In genomic region chr2:120779781-120780283, GRCh38 we compare ENCODE assay signal across 10 cellular contexts. TPM values are rescaled to one million over a fixed set of nuclear protein-coding genes. Genes with fewer than 3 reads are reported as not detected.
DNase-seq lines count a peak whose midpoint lies in the region; ATAC-seq and TF ChIP-seq lines count a peak whose summit lies in the region.
"Had no signal": no experiment of that assay in that cellular context is flagged by ENCODE, and none has a peak within 500 bp of the region (broad histone marks: within the 10 kb centered on the region; RNA-seq: fewer than 3 reads in every experiment).

No MANE protein-coding gene starts in this region.

- no peaks in the 10 kb centered on the region; a peak in 1 of 7 replicates for H3K36me3 Mint-ChIP-seq in H9 (ENCODE audit: insufficient read depth in 1 of 3, low read depth in 3 of 3)
- H3K36me3 Mint-ChIP-seq in activated naive CD4-positive, alpha-beta T cell treated with anti-CD3 and anti-CD28 coated beads, Interleukin-2, amount 10 ng/mL, durations not matched to agents 7 days and 5 days: no peaks in the 10 kb centered on the region

- no peak overlapping the region for H3K18ac ChIP-seq in H9 (ENCODE audit: insufficient read length, low read depth, low read length)

- H4K8ac ChIP-seq in H9 (replicated peaks; ENCODE audit: insufficient read length, low read depth, low read length): no peak overlapping the region

- no peak overlapping the region for H2BK20ac ChIP-seq in H9 (ENCODE audit: low read depth, low read length, poor library complexity, severe bottlenecking)

- no peaks in the 10 kb centered on the region for H3F3A ChIP-seq in PC-9 (ENCODE audit: insufficient read depth, low read depth)

- peaks cover 2% of the 10 kb centered on the region for H4K20me1 ChIP-seq in H9 (ENCODE audit: control insufficient read depth, insufficient read depth, insufficient read length)
- H4K20me1 ChIP-seq in PC-9 (ENCODE audit: insufficient read depth): no peaks in the 10 kb centered on the region

- no peak overlapping the region for H2AFZ ChIP-seq in H9 (ENCODE audit: low read length)
- H2AFZ ChIP-seq in PC-9: no peak overlapping the region

- no peak overlapping the region for H3K27ac ChIP-seq in H9 (ENCODE audit: insufficient read length, low read depth, low read length)
- no peak overlapping the region for H3K27ac ChIP-seq in PC-9
- H3K27ac ChIP-seq: esophagus squamous epithelium had no signal

- H2BK5ac ChIP-seq in H9 (ENCODE audit: insufficient read length, low read length): no peak overlapping the region

- H3K27me3 ChIP-seq in H9 (ENCODE audit: insufficient read depth, low read length) (no peaks in the 10 kb centered on the region), PC-9 (ENCODE audit: insufficient read depth, low read depth) (peaks cover 31% of the 10 kb centered on the region)

- H3K79me2 ChIP-seq in H9 (ENCODE audit: insufficient read depth, low read length) (peaks cover 31% of the 10 kb centered on the region; the same call in 1 of the 2 replicates), PC-9 (ENCODE audit: low read depth) (no peaks in the 10 kb centered on the region)

- POLR2A ChIA-PET in PC-9 (lab: Charles Lee; ENCODE audit: unreplicated experiment): interaction anchor here (0.5 to 0.6 kb wide), 2 partner anchors 13 to 43 kb away, joined by 4 to 5 read pairs; no protein-coding TSS in a partner anchor

- 0 out of 3 replicates have a peak, but pooled peaks have one; percentile 37 for TF ChIP-seq CTCF in H9 (conservative IDR thresholded peaks at IDR 0.05)
- TF ChIP-seq CTCF in PC-9 (conservative IDR thresholded peaks at IDR 0.05): no peak; the same call in 1 of the 2 replicates

- no peak overlapping the region; the same call in 1 of the 2 replicates for H3K14ac ChIP-seq in H9 (ENCODE audit: insufficient read depth, low read length)

- no peak overlapping the region for H3K23ac ChIP-seq in H9 (ENCODE audit: insufficient read length, low read depth, low read length)

- no peaks in the 10 kb centered on the region for H3K23me2 ChIP-seq in H9 (ENCODE audit: insufficient read length, low read depth, low read length, poor library complexity, severe bottlenecking)

- H4K91ac ChIP-seq in H9 (ENCODE audit: insufficient read length, low read depth, low read length): no peak overlapping the region

- H3K9ac ChIP-seq in H9 (ENCODE audit: extremely low read depth, insufficient read length, low read length): no peak overlapping the region

- no peaks in the 10 kb centered on the region for H3K36me3 ChIP-seq in PC-9 (ENCODE audit: low read depth)
- H3K36me3 ChIP-seq: esophagus squamous epithelium had no signal

- H3K9me3 ChIP-seq in H9 (ENCODE audit: control insufficient read depth, low read depth, low read length) (no peaks in the 10 kb centered on the region), PC-9 (ENCODE audit: insufficient read depth, low read depth) (no peaks in the 10 kb centered on the region)
- H3K9me3 ChIP-seq: esophagus squamous epithelium had no signal

- H3K4me3 Mint-ChIP-seq in H9: no peak overlapping the region; a peak in 1 of 5 replicates
- no peak overlapping the region for H3K4me3 Mint-ChIP-seq in activated naive CD4-positive, alpha-beta T cell treated with anti-CD3 and anti-CD28 coated beads, Interleukin-2, amount 10 ng/mL, durations not matched to agents 7 days and 5 days
- H3K4me3 Mint-ChIP-seq: neural crest cell had no signal

- CTCF ChIA-PET in PC-9 (lab: Charles Lee): interaction anchor here (0.7 to 1.0 kb wide), 4 partner anchors 37 to 375 kb away, joined by 3 to 6 read pairs (median 5); no protein-coding TSS in a partner anchor
- CTCF ChIA-PET in activated naive CD4-positive, alpha-beta T cell treated with anti-CD3 and anti-CD28 coated beads, Interleukin-2, amount 10 ng/mL, durations not matched to agents 7 days and 5 days (lab: Charles Lee): no interaction called here

- peak overlapping the region; percentile 61 to 98 (median 87); a peak in 6 of 7 replicates for H3K27ac Mint-ChIP-seq in H9
- no peak overlapping the region for H3K27ac Mint-ChIP-seq in activated naive CD4-positive, alpha-beta T cell treated with anti-CD3 and anti-CD28 coated beads, Interleukin-2, amount 10 ng/mL, durations not matched to agents 7 days and 5 days

- H3K56ac ChIP-seq in H9 (ENCODE audit: insufficient read length, low read depth, low read length): no peak overlapping the region

- H3K4me1 Mint-ChIP-seq in H9: peaks cover 65% of the 10 kb centered on the region in 2 experiments
- H3K4me1 Mint-ChIP-seq in activated naive CD4-positive, alpha-beta T cell treated with anti-CD3 and anti-CD28 coated beads, Interleukin-2, amount 10 ng/mL, durations not matched to agents 7 days and 5 days: peaks cover 8% of the 10 kb centered on the region

- H3K9me2 ChIP-seq in PC-9 (ENCODE audit: insufficient read depth): no peaks in the 10 kb centered on the region

- no peak for ATAC-seq in HG02852 (IDR thresholded peaks at IDR 0.05; ENCODE audit: unreplicated experiment)

- H3K4me1 ChIP-seq in H9 (ENCODE audit: insufficient read depth, low read length): peaks cover 31% of the 10 kb centered on the region
- no peaks in the 10 kb centered on the region for H3K4me1 ChIP-seq in PC-9 (replicated peaks; ENCODE audit: insufficient read depth)

- H3K4me2 ChIP-seq in H9 (ENCODE audit: insufficient read depth, insufficient read length, low read length) (no peak overlapping the region), PC-9 (no peak overlapping the region)

- intact Hi-C loops in PC-9 (cut with micrococcal nuclease; ENCODE audit: unreplicated experiment): loop anchor here (1.0 kb wide), 3 partner anchors 9 to 44 kb away; no protein-coding TSS in a partner anchor

- H2BK15ac ChIP-seq in H9 (ENCODE audit: low read depth, low read length): no peak overlapping the region

- peaks cover 7% of the 10 kb centered on the region for H3K79me1 ChIP-seq in H9 (ENCODE audit: insufficient read depth, low read depth, low read length, poor library complexity, severe bottlenecking)

- no CpG with 5 or more reads among the region's 13 CpGs for WGBS in H9 (ENCODE audit: extremely low coverage, insufficient read length, low lambda C conversion rate)

- H2BK12ac ChIP-seq in H9 (ENCODE audit: insufficient read length, low read depth, low read length): no peak overlapping the region

- no peak overlapping the region for H4K5ac ChIP-seq in H9 (ENCODE audit: insufficient read length, low read depth, low read length)

- no peak overlapping the region for H3K4ac ChIP-seq in H9 (ENCODE audit: low read depth, low read length)

- H2AK5ac ChIP-seq in H9 (ENCODE audit: insufficient read length, low read length): no peak overlapping the region

- H3K27me3 Mint-ChIP-seq in H9 (ENCODE audit: low read depth): no peaks in the 10 kb centered on the region; the same call in 1 of the 2 replicates
- peaks cover 10% of the 10 kb centered on the region for H3K27me3 Mint-ChIP-seq in activated naive CD4-positive, alpha-beta T cell treated with anti-CD3 and anti-CD28 coated beads, Interleukin-2, amount 10 ng/mL, durations not matched to agents 7 days and 5 days

- no TSS peak for BruUV-seq in PC-9 (replicated peaks; lab: Mats Ljungman, UMichigan)

- no peak overlapping the region for H2BK120ac ChIP-seq in H9 (ENCODE audit: low read depth, low read length, poor library complexity, severe bottlenecking)

- H3K4me3 ChIP-seq in PC-9: no peak overlapping the region
- H3K4me3 ChIP-seq: esophagus squamous epithelium had no signal

- H3T11ph ChIP-seq in H9 (ENCODE audit: low read length): no peak overlapping the region

- no peak for TF ChIP-seq POLR2A in erythroblast (IDR thresholded peaks at IDR 0.05; ENCODE audit: low read length)

- no peaks in the 10 kb centered on the region for H3K9me3 Mint-ChIP-seq in H9
- no peaks in the 10 kb centered on the region for H3K9me3 Mint-ChIP-seq in activated naive CD4-positive, alpha-beta T cell treated with anti-CD3 and anti-CD28 coated beads, Interleukin-2, amount 10 ng/mL, durations not matched to agents 7 days and 5 days
- H3K9me3 Mint-ChIP-seq: neural crest cell had no signal

- no peak for DNase-seq in H9
- DNase-seq in PC-9: peak; percentile 58 to 60
- DNase-seq in erythroblast (lab: John Stamatoyannopoulos, UW): peak; percentile 8 to 13
- DNase-seq in renal cortical epithelial cell (ENCODE audit: low read depth): peak; percentile 86
- DNase-seq in NCI-H774 (lab: John Stamatoyannopoulos, UW): no peak
- DNase-seq in activated naive CD4-positive, alpha-beta T cell treated with anti-CD3 and anti-CD28 coated beads, Interleukin-2, amount 10 ng/mL, durations not matched to agents 7 days and 5 days: no peak
- DNase-seq: esophagus squamous epithelium, KG1 had no signal

RNA-seq across cellular contexts. Expression of gene GLI2, which starts 44.2 kb away (rescaled TPM):
- total RNA-seq in H9 (2021) (56.7 and 59.3 TPM in 2 replicates), PC-9 (2021) (11.6 and 14.6 TPM in 2 replicates), renal cortical epithelial cell (under 0.01 and 0.45 TPM in 2 replicates)

Comparison
In these comparisons a context has a peak if more than half of its experiments do, and no peak if none do; other contexts are left out.
1. DNase-seq: peak in PC-9 (2 of 2), erythroblast (2 of 2) and renal cortical epithelial cell (single experiment); none in H9 (single experiment), NCI-H774 (single experiment) and activated naive CD4-positive, alpha-beta T cell treated with anti-CD3 and anti-CD28 coated beads, Interleukin-2, amount 10 ng/mL, durations not matched to agents 7 days and 5 days (single experiment).